ENCODE assay signal across 8 cellular contexts in the genomic region with DNA sequence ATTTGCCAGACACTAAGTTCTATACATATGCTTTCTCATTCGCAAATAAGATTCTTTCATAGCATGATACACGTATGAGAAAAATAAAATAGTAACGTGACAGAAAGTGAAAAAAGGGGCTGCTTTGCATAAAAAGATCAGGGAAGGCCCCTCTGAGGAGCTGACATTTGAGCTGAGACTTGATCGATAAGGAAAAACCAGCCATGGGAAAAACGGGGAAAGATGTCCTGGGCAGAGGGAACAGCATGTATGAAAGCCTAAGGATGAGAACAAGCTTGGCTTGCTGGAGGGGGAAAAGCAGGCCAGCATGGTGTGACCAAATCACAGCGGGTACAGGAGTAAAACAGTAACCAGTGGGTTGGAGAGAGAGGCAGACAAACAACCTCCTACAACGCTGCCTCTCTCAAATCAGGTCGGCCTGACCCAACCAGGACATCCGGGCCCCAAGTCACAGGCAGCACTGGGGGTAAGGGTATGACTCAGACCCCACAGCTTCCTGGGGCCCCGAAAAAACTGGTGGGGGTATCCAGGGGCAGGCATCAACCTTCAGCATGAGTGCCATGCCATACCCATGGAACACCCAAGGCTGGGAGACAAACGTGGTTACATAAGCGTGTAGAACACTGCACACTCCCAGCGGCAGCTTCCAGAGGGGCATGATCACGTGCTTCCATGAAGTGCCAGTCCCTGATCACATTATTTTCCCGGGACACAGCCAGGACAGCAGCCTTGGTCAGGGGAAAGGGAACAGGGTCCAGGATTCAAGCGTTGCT. TPM values are rescaled to one million over a fixed set of nuclear protein-coding genes. Genes with fewer than 3 reads are reported as not detected.
DNase-seq lines count a peak whose midpoint lies in the region; ATAC-seq lines count a peak whose summit lies in the region.

No MANE protein-coding gene starts in this region.

- CTCF ChIA-PET in activated CD8-positive, alpha-beta memory T cell treated with anti-CD3 and anti-CD28 coated beads, Interleukin-2, amount 10 ng/mL, durations not matched to agents 7 days and 5 days (lab: Charles Lee), result interaction anchor here (0.8 to 6.3 kb wide), 10 partner anchors 8 to 239 kb away, joined by 3 to 39 read pairs (median 4); no protein-coding TSS in a partner anchor

- peak; percentile 90 for DNase-seq in activated CD8-positive, alpha-beta memory T cell treated with anti-CD3 and anti-CD28 coated beads, Interleukin-2, amount 10 ng/mL, durations not matched to agents 7 days and 5 days
- DNase-seq in kidney glomerular epithelial cell (lab: John Stamatoyannopoulos, UW) (peak; percentile 51), SW480 (ENCODE audit: low spot score) (no peak), HT-29 (ENCODE audit: low spot score) (no peak), putamen (ENCODE audit: low spot score) (no peak)
- DNase-seq in stimulated activated effector memory CD8-positive, alpha-beta T cell treated with anti-CD3 and anti-CD28 coated beads, Interleukin-12 subunit alpha, Interleukin-12 subunit beta, amount 100 ng/mL, for 72 hours (ENCODE audit: low spot score in 2 of 2), result peak; percentile 53 to 88

- no peaks in the 10 kb centered on the region for H3K9me3 Mint-ChIP-seq in activated CD8-positive, alpha-beta memory T cell treated with anti-CD3 and anti-CD28 coated beads, Interleukin-2, amount 10 ng/mL, durations not matched to agents 7 days and 5 days (ENCODE audit: low read depth)
- no peaks in the 10 kb centered on the region for H3K9me3 Mint-ChIP-seq in stimulated activated effector memory CD8-positive, alpha-beta T cell treated with anti-CD3 and anti-CD28 coated beads, Interleukin-12 subunit alpha, Interleukin-12 subunit beta, amount 100 ng/mL, for 72 hours

- ATAC-seq in GM19351 (IDR thresholded peaks at IDR 0.05; ENCODE audit: unreplicated experiment), result peak; percentile 54
- ATAC-seq in HG03354 (IDR thresholded peaks at IDR 0.05; ENCODE audit: poor library complexity, severe bottlenecking, unreplicated experiment), result peak; percentile 58
- peak; percentile 55 for ATAC-seq in activated CD8-positive, alpha-beta memory T cell treated with anti-CD3 and anti-CD28 coated beads, Interleukin-2, amount 10 ng/mL, durations not matched to agents 7 days and 5 days
- ATAC-seq in stimulated activated effector memory CD8-positive, alpha-beta T cell treated with anti-CD3 and anti-CD28 coated beads, Interleukin-12 subunit alpha, Interleukin-12 subunit beta, amount 100 ng/mL, for 72 hours, result peak; percentile 77

- peaks cover 67% of the 10 kb centered on the region for H3K4me1 Mint-ChIP-seq in activated CD8-positive, alpha-beta memory T cell treated with anti-CD3 and anti-CD28 coated beads, Interleukin-2, amount 10 ng/mL, durations not matched to agents 7 days and 5 days
- peaks cover 78% of the 10 kb centered on the region for H3K4me1 Mint-ChIP-seq in stimulated activated effector memory CD8-positive, alpha-beta T cell treated with anti-CD3 and anti-CD28 coated beads, Interleukin-12 subunit alpha, Interleukin-12 subunit beta, amount 100 ng/mL, for 72 hours

- no peaks in the 10 kb centered on the region for H3K27me3 Mint-ChIP-seq in activated CD8-positive, alpha-beta memory T cell treated with anti-CD3 and anti-CD28 coated beads, Interleukin-2, amount 10 ng/mL, durations not matched to agents 7 days and 5 days

- peak overlapping the region; percentile 78 for H3K4me3 Mint-ChIP-seq in activated CD8-positive, alpha-beta memory T cell treated with anti-CD3 and anti-CD28 coated beads, Interleukin-2, amount 10 ng/mL, durations not matched to agents 7 days and 5 days
- peak overlapping the region; percentile 77 for H3K4me3 Mint-ChIP-seq in stimulated activated effector memory CD8-positive, alpha-beta T cell treated with anti-CD3 and anti-CD28 coated beads, Interleukin-12 subunit alpha, Interleukin-12 subunit beta, amount 100 ng/mL, for 72 hours

- peaks cover 44% of the 10 kb centered on the region for H3K36me3 Mint-ChIP-seq in activated CD8-positive, alpha-beta memory T cell treated with anti-CD3 and anti-CD28 coated beads, Interleukin-2, amount 10 ng/mL, durations not matched to agents 7 days and 5 days
- peaks cover 95% of the 10 kb centered on the region for H3K36me3 Mint-ChIP-seq in stimulated activated effector memory CD8-positive, alpha-beta T cell treated with anti-CD3 and anti-CD28 coated beads, Interleukin-12 subunit alpha, Interleukin-12 subunit beta, amount 100 ng/mL, for 72 hours

- H3K27ac Mint-ChIP-seq in activated CD8-positive, alpha-beta memory T cell treated with anti-CD3 and anti-CD28 coated beads, Interleukin-2, amount 10 ng/mL, durations not matched to agents 7 days and 5 days, result peak overlapping the region; percentile 78
- peak overlapping the region; percentile 90 for H3K27ac Mint-ChIP-seq in stimulated activated effector memory CD8-positive, alpha-beta T cell treated with anti-CD3 and anti-CD28 coated beads, Interleukin-12 subunit alpha, Interleukin-12 subunit beta, amount 100 ng/mL, for 72 hours

RNA-seq across cellular contexts. Expression of a gene that starts 2.2 kb away (rescaled TPM):
- 100 to 1,000 TPM; 136 to 201 TPM for total RNA-seq in activated CD8-positive, alpha-beta memory T cell treated with anti-CD3 and anti-CD28 coated beads, Interleukin-2, amount 10 ng/mL, durations not matched to agents 7 days and 5 days
- total RNA-seq in HT-29 (2014; rRNA removed; shearing (Covaris generic)), result 97.5 and 103 TPM in 2 replicates

RNA-seq across cellular contexts. Expression of a gene that starts 58.3 kb away (rescaled TPM):
- total RNA-seq in activated CD8-positive, alpha-beta memory T cell treated with anti-CD3 and anti-CD28 coated beads, Interleukin-2, amount 10 ng/mL, durations not matched to agents 7 days and 5 days, result not detected
- total RNA-seq in HT-29 (2014; rRNA removed; shearing (Covaris generic)), result 35.0 and 36.4 TPM in 2 replicates

Comparison
In these comparisons a context has a peak if more than half of its experiments do, and no peak if none do; other contexts are left out.
1. DNase-seq: peak in activated CD8-positive, alpha-beta memory T cell treated with anti-CD3 and anti-CD28 coated beads, Interleukin-2, amount 10 ng/mL, durations not matched to agents 7 days and 5 days (single experiment), kidney glomerular epithelial cell (single experiment) and stimulated activated effector memory CD8-positive, alpha-beta T cell treated with anti-CD3 and anti-CD28 coated beads, Interleukin-12 subunit alpha, Interleukin-12 subunit beta, amount 100 ng/mL, for 72 hours (2 of 2); none in SW480 (single experiment), HT-29 (single experiment) and putamen (single experiment).
2. RNA of a gene that starts 58.3 kb away (total RNA-seq): 35.0 to 36.4 TPM in HT-29; not detected in activated CD8-positive, alpha-beta memory T cell treated with anti-CD3 and anti-CD28 coated beads, Interleukin-2, amount 10 ng/mL, durations not matched to agents 7 days and 5 days; every median in the first group is over 10 times any median in the second.
3. Peak in every context shown above with its lines, with median percentiles within 50 percentile points of each other: ATAC-seq.